Comparison of ENCODE assay signal across 1 cellular context in the genomic region with DNA sequence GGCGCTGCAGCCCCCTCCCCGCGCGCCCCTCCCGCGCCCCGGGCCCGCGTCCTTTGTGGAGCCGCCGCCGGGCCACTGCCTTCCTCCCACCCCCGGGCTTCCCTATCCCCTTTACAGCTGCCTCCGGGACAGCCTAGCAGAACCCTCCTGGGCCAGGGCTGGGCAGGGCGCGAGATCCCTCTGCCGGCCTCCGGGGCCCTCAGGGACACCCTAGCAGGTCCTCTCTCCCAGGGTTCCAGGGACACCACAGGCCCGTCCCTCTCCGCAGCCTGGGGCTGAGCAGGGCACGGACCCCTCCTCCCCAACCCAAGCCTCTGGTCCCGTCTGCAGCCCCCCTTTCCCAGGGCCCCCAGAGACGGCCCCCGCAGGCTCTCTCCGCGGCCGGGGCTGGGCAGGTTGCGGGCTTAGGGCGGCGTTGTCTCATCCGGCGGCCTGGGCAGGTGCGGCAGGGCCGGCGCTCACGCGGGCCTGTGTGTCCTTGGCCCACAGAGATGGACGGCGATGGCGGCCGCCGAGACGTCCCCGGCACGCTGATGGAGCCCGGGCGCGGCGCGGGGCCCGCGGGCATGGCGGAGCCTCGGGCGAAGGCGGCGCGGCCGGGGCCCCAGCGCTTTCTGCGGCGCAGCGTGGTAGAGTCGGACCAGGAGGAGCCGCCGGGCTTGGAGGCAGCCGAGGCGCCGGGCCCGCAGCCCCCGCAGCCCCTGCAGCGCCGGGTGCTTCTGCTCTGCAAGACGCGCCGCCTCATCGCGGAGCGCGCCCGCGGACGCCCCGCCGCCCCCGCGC.
TF ChIP-seq lines count a peak whose summit lies in the region.

No MANE protein-coding gene starts in this region.

TF ChIP-seq in WTC11, 78 proteins besides CTCF, POLR2A, EP300 and RAD21 (continued from another document):
- TF ChIP-seq, protein P1, sequence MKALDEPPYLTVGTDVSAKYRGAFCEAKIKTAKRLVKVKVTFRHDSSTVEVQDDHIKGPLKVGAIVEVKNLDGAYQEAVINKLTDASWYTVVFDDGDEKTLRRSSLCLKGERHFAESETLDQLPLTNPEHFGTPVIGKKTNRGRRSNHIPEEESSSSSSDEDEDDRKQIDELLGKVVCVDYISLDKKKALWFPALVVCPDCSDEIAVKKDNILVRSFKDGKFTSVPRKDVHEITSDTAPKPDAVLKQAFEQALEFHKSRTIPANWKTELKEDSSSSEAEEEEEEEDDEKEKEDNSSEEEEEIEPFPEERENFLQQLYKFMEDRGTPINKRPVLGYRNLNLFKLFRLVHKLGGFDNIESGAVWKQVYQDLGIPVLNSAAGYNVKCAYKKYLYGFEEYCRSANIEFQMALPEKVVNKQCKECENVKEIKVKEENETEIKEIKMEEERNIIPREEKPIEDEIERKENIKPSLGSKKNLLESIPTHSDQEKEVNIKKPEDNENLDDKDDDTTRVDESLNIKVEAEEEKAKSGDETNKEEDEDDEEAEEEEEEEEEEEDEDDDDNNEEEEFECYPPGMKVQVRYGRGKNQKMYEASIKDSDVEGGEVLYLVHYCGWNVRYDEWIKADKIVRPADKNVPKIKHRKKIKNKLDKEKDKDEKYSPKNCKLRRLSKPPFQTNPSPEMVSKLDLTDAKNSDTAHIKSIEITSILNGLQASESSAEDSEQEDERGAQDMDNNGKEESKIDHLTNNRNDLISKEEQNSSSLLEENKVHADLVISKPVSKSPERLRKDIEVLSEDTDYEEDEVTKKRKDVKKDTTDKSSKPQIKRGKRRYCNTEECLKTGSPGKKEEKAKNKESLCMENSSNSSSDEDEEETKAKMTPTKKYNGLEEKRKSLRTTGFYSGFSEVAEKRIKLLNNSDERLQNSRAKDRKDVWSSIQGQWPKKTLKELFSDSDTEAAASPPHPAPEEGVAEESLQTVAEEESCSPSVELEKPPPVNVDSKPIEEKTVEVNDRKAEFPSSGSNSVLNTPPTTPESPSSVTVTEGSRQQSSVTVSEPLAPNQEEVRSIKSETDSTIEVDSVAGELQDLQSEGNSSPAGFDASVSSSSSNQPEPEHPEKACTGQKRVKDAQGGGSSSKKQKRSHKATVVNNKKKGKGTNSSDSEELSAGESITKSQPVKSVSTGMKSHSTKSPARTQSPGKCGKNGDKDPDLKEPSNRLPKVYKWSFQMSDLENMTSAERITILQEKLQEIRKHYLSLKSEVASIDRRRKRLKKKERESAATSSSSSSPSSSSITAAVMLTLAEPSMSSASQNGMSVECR (CRISPR knock-in tag; IDR thresholded peaks at IDR 0.05; ENCODE audit: borderline replicate concordance) = no peak
